In the genomic region with DNA sequence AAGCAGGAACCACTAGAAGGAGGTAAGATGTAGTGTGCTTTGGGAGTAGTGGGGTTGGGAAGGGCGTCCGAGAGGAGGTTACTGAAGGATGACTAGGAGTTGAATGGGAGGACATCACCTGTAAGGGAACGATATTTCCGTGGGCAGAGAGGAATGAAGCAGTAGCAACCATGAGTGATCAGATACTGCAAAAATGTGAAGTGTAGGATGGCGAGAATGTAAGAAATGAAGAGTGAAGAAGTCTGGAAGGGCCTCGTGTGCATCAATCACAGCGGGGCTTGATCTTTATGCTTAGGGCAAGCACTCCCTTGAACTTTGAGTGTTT, we compare ENCODE assay signal across 1 cellular context.
TF ChIP-seq lines count a peak whose summit lies in the region.

No MANE protein-coding gene starts in this region.

TF ChIP-seq in HepG2, 621 proteins besides CTCF, POLR2A, EP300 and RAD21:
- TF ChIP-seq PCBP2 (optimal IDR thresholded peaks at IDR 0.05; ENCODE audit: low read depth, low read length, poor library complexity, severe bottlenecking) (peak; percentile 57), ZNF772 (CRISPR knock-in tag; IDR thresholded peaks at IDR 0.05) (no peak), ZNF234 (CRISPR knock-in tag; conservative IDR thresholded peaks at IDR 0.05) (0 out of 2 replicates have a peak, but pooled peaks have one; percentile 50), ZNF224 (CRISPR knock-in tag; IDR thresholded peaks at IDR 0.05) (0 out of 2 replicates have a peak, but pooled peaks have one; percentile 4), KDM5A (IDR thresholded peaks at IDR 0.05; ENCODE audit: borderline replicate concordance, low read length) (peak; percentile 72), FOXC1 (CRISPR knock-in tag; IDR thresholded peaks at IDR 0.05; ENCODE audit: borderline replicate concordance) (no peak), GZF1 (CRISPR knock-in tag; IDR thresholded peaks at IDR 0.05) (0 out of 2 replicates have a peak, but pooled peaks have one; percentile 2), ZNF850 (CRISPR knock-in tag; conservative IDR thresholded peaks at IDR 0.05) (0 out of 2 replicates have a peak, but pooled peaks have one; percentile 19), SAFB2 (CRISPR knock-in tag; IDR thresholded peaks at IDR 0.05; ENCODE audit: borderline replicate concordance, low read depth) (0 out of 2 replicates have a peak, but pooled peaks have one; percentile 10), RBM22 (optimal IDR thresholded peaks at IDR 0.05; ENCODE audit: low read length) (peak; percentile 36), FOXM1 (CRISPR knock-in tag; IDR thresholded peaks at IDR 0.05) (no peak)
